In the genomic region with DNA sequence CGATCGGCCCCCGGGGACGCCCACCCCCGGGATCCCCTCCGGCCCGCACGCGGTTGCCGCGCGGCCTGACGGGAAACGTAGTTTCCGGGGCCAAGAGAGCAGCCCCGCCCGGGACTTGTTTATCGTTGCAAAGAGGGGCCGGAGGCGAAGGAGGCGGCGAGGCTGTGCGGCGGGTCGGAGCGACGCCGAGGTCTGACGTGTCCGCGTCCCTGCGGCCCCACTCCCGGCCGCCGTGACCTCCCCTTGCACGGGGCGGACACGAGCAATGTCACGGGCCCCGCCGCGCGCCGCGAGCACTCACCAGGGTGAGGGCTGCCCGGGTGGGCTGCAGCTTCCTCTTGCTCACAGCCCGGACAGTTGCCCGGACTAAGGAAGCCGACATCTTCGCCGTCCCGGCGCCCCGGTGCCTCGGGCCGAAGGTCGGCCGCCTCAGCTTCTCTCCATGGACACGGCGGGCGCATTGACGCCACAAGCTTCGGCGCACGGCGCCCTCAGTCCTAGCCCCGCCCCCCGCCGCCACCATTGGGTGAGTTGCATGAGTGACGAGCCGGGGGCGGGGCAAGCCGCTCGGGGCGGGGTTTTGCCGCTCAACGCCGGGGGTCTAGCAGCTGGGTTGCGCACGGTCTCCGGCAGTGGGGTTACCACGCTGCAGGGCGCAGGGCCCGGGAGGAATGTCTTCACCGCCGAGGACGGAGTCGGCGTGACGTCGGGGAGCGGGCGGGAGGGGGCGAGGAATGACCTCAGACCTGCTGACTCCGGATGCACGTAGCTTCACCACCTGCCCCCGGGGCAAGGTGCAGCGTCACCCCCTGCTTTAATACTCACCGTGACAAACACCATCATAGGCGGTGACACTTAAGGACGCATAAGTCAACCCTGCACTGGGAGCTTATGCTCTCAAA, we compare ENCODE assay signal across 8 cellular contexts.
DNase-seq lines count a peak whose midpoint lies in the region; ATAC-seq and TF ChIP-seq lines count a peak whose summit lies in the region.

A gene (minus strand): TSS at position 462 of the 902 bp plus-strand sequence. CDS start 80 bp downstream, at position 382.

- peak within 1 kb of the TSS; percentile 93 for H3K4me3 ChIP-seq in AG10803 (ENCODE audit: low read length)

- ATAC-seq in GM19035 (IDR thresholded peaks at IDR 0.05; ENCODE audit: unreplicated experiment) (peak; percentile 86), HG03342 (IDR thresholded peaks at IDR 0.05; ENCODE audit: unreplicated experiment) (peak; percentile 73)
- ATAC-seq in activated CD4-positive, CD25-positive, alpha-beta regulatory T cell treated with anti-CD3 and anti-CD28 coated beads, Interleukin-2, amount 50 U/mL, for 24 hours, result peak; percentile 84 to 85
- peak; percentile 90 for ATAC-seq in central memory CD8-positive, alpha-beta T cell (replicated peaks; ENCODE audit: extremely low read depth, poor library complexity, severe bottlenecking)

- H3K9me3 Mint-ChIP-seq in central memory CD8-positive, alpha-beta T cell, result no peaks in the 10 kb centered on the region

- no peaks in the 10 kb centered on the region for H3K27me3 Mint-ChIP-seq in central memory CD8-positive, alpha-beta T cell

- TF ChIP-seq CTCF in AG10803 (conservative IDR thresholded peaks at IDR 0.05; ENCODE audit: low read length), result no peak

- peak within 1 kb of the TSS; percentile 95 for H3K4me3 Mint-ChIP-seq in central memory CD8-positive, alpha-beta T cell

- H3K36me3 Mint-ChIP-seq in central memory CD8-positive, alpha-beta T cell (ENCODE audit: insufficient read depth), result peaks cover 24% of the 10 kb centered on the region

- peak within 1 kb of the TSS; percentile 96 for H3K27ac Mint-ChIP-seq in central memory CD8-positive, alpha-beta T cell (ENCODE audit: low read depth)

- peaks cover 32% of the 10 kb centered on the region for H3K4me1 Mint-ChIP-seq in central memory CD8-positive, alpha-beta T cell

- peak; percentile 90 for DNase-seq in AG10803 (ENCODE audit: low read depth)
- DNase-seq in NCI-H345 treated with DMSO at 0.1 percent for 48 hours (lab: John Stamatoyannopoulos, UW; ENCODE audit: unreplicated experiment), result peak; percentile 71
- DNase-seq in central memory CD8-positive, alpha-beta T cell (ENCODE audit: low spot score in 2 of 2), result peak; percentile 99
- DNase-seq in islet precursor cell, result peak; percentile 99
- DNase-seq in stimulated activated CD4-positive, alpha-beta T cell treated with anti-CD3 and anti-CD28 coated beads, Interleukin-12 subunit alpha, Interleukin-12 subunit beta, amount 100 ng/mL, for 48 hours (ENCODE audit: low read depth in 2 of 3, low spot score in 1 of 3), result peak; percentile 93 to 98 (median 95)

Comparison
In these comparisons a context has a peak if more than half of its experiments do, and no peak if none do; other contexts are left out.
1. Peak in every context shown above with its lines: DNase-seq, ATAC-seq and H3K4me3 ChIP-seq.